ENCODE assay signal across 17 cellular contexts in the genomic region with DNA sequence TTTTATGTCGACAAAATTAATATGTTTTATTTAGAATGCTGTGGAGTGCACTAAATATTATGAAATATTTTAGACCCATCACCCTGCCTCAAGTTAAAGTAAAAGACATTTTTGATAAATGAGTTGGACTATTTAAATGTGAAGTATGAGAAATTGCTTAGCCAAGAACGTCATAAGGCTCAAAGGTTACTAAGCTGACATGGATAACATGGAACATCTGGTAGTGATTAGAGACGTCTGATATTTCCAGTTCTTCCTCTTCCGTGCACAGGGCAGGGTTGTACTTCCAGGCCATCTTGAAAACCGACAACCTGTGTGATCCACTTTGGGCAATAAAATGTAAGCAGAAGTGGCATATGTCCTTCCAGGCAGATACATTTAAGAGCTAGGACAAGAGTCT. TPM values are rescaled to one million over a fixed set of nuclear protein-coding genes. Genes with fewer than 3 reads are reported as not detected.
DNase-seq lines count a peak whose midpoint lies in the region; ATAC-seq and TF ChIP-seq lines count a peak whose summit lies in the region.
"Had no signal": no experiment of that assay in that cellular context is flagged by ENCODE, and none has a peak within 500 bp of the region (broad histone marks: within the 10 kb centered on the region; RNA-seq: fewer than 3 reads in every experiment).

No MANE protein-coding gene starts in this region.

- H3K4me1 ChIP-seq in esophagus muscularis mucosa, result peaks cover 17 to 33% (median 29%) of the 10 kb centered on the region in 4 donors

- no peak for ATAC-seq in HG03135 (IDR thresholded peaks at IDR 0.05; ENCODE audit: unreplicated experiment)
- ATAC-seq: left lung; natural killer cell treated with Interleukin-12 subunit alpha and Interleukin-12 subunit beta and Interleukin-15 and Interleukin-18, amount 100 ng/mL, for 72 hours had no signal

- H3K36me3 ChIP-seq in esophagus muscularis mucosa, result no peaks in the 10 kb centered on the region
- H3K36me3 ChIP-seq: left lung had no signal

- WGBS in esophagus muscularis mucosa, result 27% methylated on average over 5 of the region's 5 CpGs

- peaks cover 0 to 4% (median 0%) of the 10 kb centered on the region in 4 donors for H3K27me3 ChIP-seq in esophagus muscularis mucosa
- H3K27me3 ChIP-seq: left lung had no signal

- intact Hi-C loops in esophagus muscularis mucosa (cut with DNase I), result no loop called here

- H3K4me3 ChIP-seq in HFF-Myc (replicated peaks; ENCODE audit: low read depth, low read length) (no peak overlapping the region), esophagus muscularis mucosa (no peak overlapping the region)
- H3K4me3 ChIP-seq: left lung had no signal

- TF ChIP-seq CTCF in HFF-Myc (IDR thresholded peaks at IDR 0.05; ENCODE audit: low read depth, low read length, missing control alignments) (no peak), esophagus muscularis mucosa (IDR thresholded peaks at IDR 0.05) (no peak)

- H3K27ac ChIP-seq in esophagus muscularis mucosa (replicated peaks in 1 of 4), result peak overlapping the region; percentile 62 to 69 (median 66)
- H3K27ac ChIP-seq: C4-2B, left lung had no signal

- DNase-seq in HFF-Myc (ENCODE audit: extremely low read depth, low read depth), result peak; percentile 78
- DNase-seq in esophagus muscularis mucosa (ENCODE audit: extremely low spot score), result no peak
- peak; percentile 94 for DNase-seq in iris pigment epithelial cell (ENCODE audit: low read depth)
- peak; percentile 53 for DNase-seq in stromal cell of bone marrow (ENCODE audit: low read depth)
- DNase-seq in effector CD8-positive, alpha-beta T cell (lab: John Stamatoyannopoulos, UW), result no peak
- no peak for DNase-seq in putamen (ENCODE audit: low spot score)
- no peak for DNase-seq in HT-29 (ENCODE audit: low spot score)
- DNase-seq: activated CD8-positive, alpha-beta memory T cell treated with anti-CD3 and anti-CD28 coated beads, Interleukin-2, amount 50 U/mL, for 48 hours; activated naive CD4-positive, alpha-beta T cell treated with anti-CD3 and anti-CD28 coated beads, Interleukin-2, amount 10 ng/mL, durations not matched to agents 7 days and 5 days; hypothalamus; left lung; NCI-H526; small intestine had no signal

- no peak for TF ChIP-seq POLR2A in esophagus muscularis mucosa (IDR thresholded peaks at IDR 0.05; ENCODE audit: low read depth)

- H3K9me3 ChIP-seq in esophagus muscularis mucosa, result no peaks in the 10 kb centered on the region
- H3K9me3 ChIP-seq: left lung had no signal

- no peak for TF ChIP-seq EP300 in esophagus muscularis mucosa (IDR thresholded peaks at IDR 0.05)

RNA-seq across cellular contexts. Expression of a gene that starts 7.2 kb away (rescaled TPM):
- total RNA-seq in esophagus muscularis mucosa, result 1 to 10 TPM in 1 of 4 donors, not detected in 3; 2.0 TPM
- not detected in 2 replicates for total RNA-seq in HT-29 (2014; rRNA removed; shearing (Covaris generic))
- total RNA-seq: bronchial epithelial cell; natural killer cell treated with Interleukin-12 subunit alpha and Interleukin-12 subunit beta and Interleukin-15 and Interleukin-18, amount 100 ng/mL, for 72 hours had no signal

RNA-seq across cellular contexts. Expression of a gene that starts 26.5 kb away (rescaled TPM):
- 1 to 10 TPM; 2.0 to 8.8 (median 6.6) TPM for total RNA-seq in esophagus muscularis mucosa
- total RNA-seq in HT-29 (2014; rRNA removed; shearing (Covaris generic)), result not detected in 2 replicates
- total RNA-seq: bronchial epithelial cell; natural killer cell treated with Interleukin-12 subunit alpha and Interleukin-12 subunit beta and Interleukin-15 and Interleukin-18, amount 100 ng/mL, for 72 hours had no signal

RNA-seq across cellular contexts. Expression of a gene that starts 42.1 kb away (rescaled TPM):
- under 1 TPM in 1 of 4 donors, not detected in 3; 0.83 TPM for total RNA-seq in esophagus muscularis mucosa
- not detected in 2 replicates for total RNA-seq in HT-29 (2014; rRNA removed; shearing (Covaris generic))
- total RNA-seq: bronchial epithelial cell; natural killer cell treated with Interleukin-12 subunit alpha and Interleukin-12 subunit beta and Interleukin-15 and Interleukin-18, amount 100 ng/mL, for 72 hours had no signal

RNA-seq across cellular contexts. Expression of a gene that starts 44.2 kb away (rescaled TPM):
- total RNA-seq in esophagus muscularis mucosa, result 1 to 10 TPM in 2 of 4 donors, under 1 TPM in 1, not detected in 1; 0.78 to 3.6 (median 2.0) TPM
- total RNA-seq in HT-29 (2014; rRNA removed; shearing (Covaris generic)), result not detected in 2 replicates
- total RNA-seq: bronchial epithelial cell; natural killer cell treated with Interleukin-12 subunit alpha and Interleukin-12 subunit beta and Interleukin-15 and Interleukin-18, amount 100 ng/mL, for 72 hours had no signal

RNA-seq across cellular contexts. Expression of a gene that starts 51.0 kb away (rescaled TPM):
- not detected for total RNA-seq in esophagus muscularis mucosa
- total RNA-seq in HT-29 (2014; rRNA removed; shearing (Covaris generic)), result not detected in 2 replicates
- total RNA-seq: bronchial epithelial cell, left lung had no signal

Comparison
In these comparisons a context has a peak if more than half of its experiments do, and no peak if none do; other contexts are left out.
1. DNase-seq: peak in HFF-Myc (single experiment), iris pigment epithelial cell (single experiment) and stromal cell of bone marrow (single experiment); none in esophagus muscularis mucosa (single experiment), effector CD8-positive, alpha-beta T cell (single experiment), putamen (single experiment) and HT-29 (single experiment).